Comparison of ENCODE assay signal across 1 cellular context in genomic region chr12:88844426-88844825, GRCh38.
TF ChIP-seq lines count a peak whose summit lies in the region.

No MANE protein-coding gene starts in this region.

TF ChIP-seq in HCT116, 20 proteins besides CTCF, POLR2A, EP300 and RAD21 (continued from another document):
- no peak for TF ChIP-seq ZBTB33 (IDR thresholded peaks at IDR 0.05; ENCODE audit: extremely low read depth, insufficient replicate concordance, low read length)
